ENCODE assay signal across 35 cellular contexts in the genomic region with DNA sequence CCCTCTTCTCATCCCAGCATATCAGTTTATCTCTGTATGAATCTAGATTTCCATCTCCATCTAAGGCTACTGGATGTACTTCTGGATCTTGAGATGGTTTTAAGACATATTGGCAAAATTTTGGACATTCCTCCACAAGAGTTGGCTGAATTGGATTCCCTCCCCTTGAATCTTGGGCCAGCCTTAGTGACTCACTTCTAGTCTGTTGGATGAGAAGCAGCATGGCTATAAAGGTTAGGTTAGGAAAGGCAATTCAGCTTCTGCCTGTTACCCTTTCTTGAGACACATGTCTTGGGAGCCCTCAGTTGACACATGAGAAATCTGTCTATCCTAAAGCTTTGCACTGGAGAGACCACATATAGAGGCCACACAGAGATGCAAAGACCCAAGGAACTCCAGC.
"Had no signal": no experiment of that assay in that cellular context is flagged by ENCODE, and none has a peak within 500 bp of the region (broad histone marks: within the 10 kb centered on the region; RNA-seq: fewer than 3 reads in every experiment).

No MANE protein-coding gene starts in this region.

- H3K9me3 ChIP-seq: MG63 had no signal

- H3K4me3 ChIP-seq: MG63 had no signal

- H3K27ac ChIP-seq: KMS-11 had no signal

- H3K9ac ChIP-seq: KMS-11 had no signal

- H3K4me2 ChIP-seq: KMS-11 had no signal

- DNase-seq: Karpas-422, Kasumi-1, MG63, MM.1S, MV-4-11, NCI-H1048, NCI-H1092, NCI-H1092 treated with DMSO at 0.1 percent for 48 hours, NCI-H1105, NCI-H1105 treated with DMSO at 0.1 percent for 48 hours, NCI-H1417, NCI-H1417 treated with DMSO at 0.1 percent for 48 hours, NCI-H1436, NCI-H1436 treated with DMSO at 0.1 percent for 48 hours, NCI-H146, NCI-H1694, NCI-H1694 treated with DMSO at 0.1 percent for 48 hours, NCI-H187, NCI-H187 treated with DMSO at 0.1 percent for 48 hours, NCI-H1930, NCI-H2029, NCI-H2029 treated with DMSO at 0.1 percent for 48 hours, NCI-H2081, NCI-H2081 treated with DMSO at 0.1 percent for 48 hours, NCI-H2107, NCI-H2171, NCI-H2171 treated with DMSO at 0.1 percent for 48 hours, NCI-H2227 treated with DMSO at 0.1 percent for 48 hours, NCI-H226, NCI-H345, NCI-H446, NCI-H446 treated with DMSO at 0.1 percent for 48 hours, NCI-H510A, NCI-H510A treated with DMSO at 0.1 percent for 48 hours had no signal

- H3K36me3 ChIP-seq: MG63 had no signal
